In the genomic region with DNA sequence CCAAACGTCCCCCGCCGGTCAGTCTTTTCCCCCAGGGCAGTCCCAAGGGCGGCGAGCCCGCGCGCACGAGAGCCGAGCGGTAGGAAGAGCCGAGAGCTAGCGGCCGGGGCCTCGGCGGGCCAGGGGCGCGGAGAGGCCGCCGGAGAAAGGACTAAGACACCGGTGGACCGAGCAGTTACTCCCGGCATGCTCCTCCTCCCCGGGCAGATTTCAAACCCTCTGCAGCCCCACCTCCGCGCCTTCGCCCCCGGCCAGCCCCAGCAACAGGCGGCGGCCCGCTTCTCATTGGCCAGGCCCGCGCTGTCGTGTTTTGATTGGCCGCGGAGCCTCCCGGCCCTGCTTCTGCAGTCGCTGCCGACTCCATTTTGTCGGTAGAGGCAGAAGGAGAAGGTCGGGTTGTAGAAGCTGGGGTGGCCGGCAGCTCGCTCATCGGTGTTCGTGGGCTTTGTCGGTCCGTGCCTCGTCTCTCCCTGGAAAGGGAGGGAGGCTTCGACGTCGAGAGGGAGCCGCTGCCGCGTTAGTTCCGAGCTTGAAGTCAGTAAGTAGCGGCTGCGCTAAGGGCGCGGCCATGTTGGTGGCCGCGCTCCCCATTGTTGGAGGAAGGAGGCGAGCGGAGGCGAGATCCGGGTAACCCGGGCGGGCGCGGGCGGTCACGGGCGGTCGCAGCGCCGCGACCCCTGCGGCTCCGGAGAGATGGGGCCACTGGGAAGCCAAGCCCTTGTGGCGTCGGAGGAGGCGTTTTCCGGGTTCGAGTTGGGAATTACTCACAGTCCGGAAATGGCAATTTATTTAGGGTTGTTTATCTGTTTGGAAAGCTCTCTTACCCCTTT, we compare ENCODE assay signal across 8 cellular contexts. TPM values are rescaled to one million over a fixed set of nuclear protein-coding genes. Genes with fewer than 3 reads are reported as not detected.
DNase-seq lines count a peak whose midpoint lies in the region; ATAC-seq and TF ChIP-seq lines count a peak whose summit lies in the region.

A gene with protein sequence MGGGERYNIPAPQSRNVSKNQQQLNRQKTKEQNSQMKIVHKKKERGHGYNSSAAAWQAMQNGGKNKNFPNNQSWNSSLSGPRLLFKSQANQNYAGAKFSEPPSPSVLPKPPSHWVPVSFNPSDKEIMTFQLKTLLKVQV (plus strand): TSS at position 368 of the 830 bp plus-strand sequence. CDS start 1,630 bp downstream, outside the sequence.

- no peaks in the 10 kb centered on the region for H3K9me3 Mint-ChIP-seq in activated naive CD8-positive, alpha-beta T cell treated with anti-CD3 and anti-CD28 coated beads, Interleukin-2, amount 10 ng/mL, durations not matched to agents 7 days and 5 days
- peaks cover 28% of the 10 kb centered on the region for H3K9me3 Mint-ChIP-seq in glutamatergic neuron (ENCODE audit: unreplicated experiment)

- TF ChIP-seq POLR2A in ovary (IDR thresholded peaks at IDR 0.05), result peak; percentile 98
- peak; percentile 60 to 98 for TF ChIP-seq POLR2A in thyroid gland (IDR thresholded peaks at IDR 0.05)

- peaks cover 20% of the 10 kb centered on the region for H3K79me2 ChIP-seq in SU-DHL-6 (ENCODE audit: insufficient read depth, low read length)

- peak within 1 kb of the TSS; percentile 6 for H2AFZ ChIP-seq in SU-DHL-6 (ENCODE audit: low read depth, low read length, severe bottlenecking)

- peaks cover 66% of the 10 kb centered on the region for H3F3A ChIP-seq in SU-DHL-6 (ENCODE audit: insufficient read depth)

- 0 to 2% (median 1%) methylated on average over 60 to 84 of the region's 84 CpGs for WGBS in ovary, 3 donors
- 1% methylated on average over 54 to 58 of the region's 84 CpGs for WGBS in thyroid gland, 2 donors

- peak within 1 kb of the TSS; percentile 100 for H3K4me3 Mint-ChIP-seq in activated naive CD8-positive, alpha-beta T cell treated with anti-CD3 and anti-CD28 coated beads, Interleukin-2, amount 10 ng/mL, durations not matched to agents 7 days and 5 days
- peak within 1 kb of the TSS; percentile 95 for H3K4me3 Mint-ChIP-seq in glutamatergic neuron (ENCODE audit: unreplicated experiment)

- TF ChIP-seq EP300 in ovary (IDR thresholded peaks at IDR 0.05), result no peak

- peak; percentile 85 for ATAC-seq in HG02642 (IDR thresholded peaks at IDR 0.05; ENCODE audit: poor library complexity, unreplicated experiment)
- ATAC-seq in activated naive CD8-positive, alpha-beta T cell treated with anti-CD3 and anti-CD28 coated beads, Interleukin-2, amount 10 ng/mL, durations not matched to agents 7 days and 5 days (ENCODE audit: low read depth), result peak; percentile 86

- H3K4me1 Mint-ChIP-seq in activated naive CD8-positive, alpha-beta T cell treated with anti-CD3 and anti-CD28 coated beads, Interleukin-2, amount 10 ng/mL, durations not matched to agents 7 days and 5 days, result peaks cover 39% of the 10 kb centered on the region
- H3K4me1 Mint-ChIP-seq in glutamatergic neuron (ENCODE audit: low read depth, unreplicated experiment), result peaks cover 45% of the 10 kb centered on the region

- peaks cover 6% of the 10 kb centered on the region for H4K20me1 ChIP-seq in SU-DHL-6 (ENCODE audit: low read depth, low read length)

- TF ChIP-seq CTCF in SU-DHL-6 (IDR thresholded peaks at IDR 0.05; ENCODE audit: insufficient read depth, low read length, poor library complexity, severe bottlenecking) (no peak), glutamatergic neuron (IDR thresholded peaks at IDR 0.05; ENCODE audit: partially characterized antibody, unreplicated experiment) (no peak), ovary (IDR thresholded peaks at IDR 0.05) (peak in 1 of 3 donors; percentile 27), thyroid gland (IDR thresholded peaks at IDR 0.05) (peak in 2 of 6 experiments; percentile 5 to 14)

- no peaks in the 10 kb centered on the region for H3K9me2 ChIP-seq in SU-DHL-6 (replicated peaks; ENCODE audit: insufficient read depth, low read length)

- peak within 1 kb of the TSS; percentile 96 for H3K4me2 ChIP-seq in SU-DHL-6 (ENCODE audit: low read depth, low read length, poor library complexity, severe bottlenecking)

- POLR2A ChIA-PET in activated naive CD8-positive, alpha-beta T cell treated with anti-CD3 and anti-CD28 coated beads, Interleukin-2, amount 10 ng/mL, durations not matched to agents 7 days and 5 days (lab: Charles Lee), result interaction anchor here (0.6 to 8.0 kb wide), 34 partner anchors 9 to 591 kb away, joined by 3 to 155 read pairs (median 4); a partner anchor contains a TSS

- H3K27ac Mint-ChIP-seq in activated naive CD8-positive, alpha-beta T cell treated with anti-CD3 and anti-CD28 coated beads, Interleukin-2, amount 10 ng/mL, durations not matched to agents 7 days and 5 days, result peak within 1 kb of the TSS; percentile 100
- H3K27ac Mint-ChIP-seq in glutamatergic neuron (ENCODE audit: unreplicated experiment), result peak within 1 kb of the TSS; percentile 100

- peak within 1 kb of the TSS; percentile 95 for H3K9ac ChIP-seq in SU-DHL-6 (ENCODE audit: low read length)

- H3K4me1 ChIP-seq in ovary (ENCODE audit: insufficient read depth) (no peaks in the 10 kb centered on the region), thyroid gland (peaks cover 28 to 49% of the 10 kb centered on the region in 2 donors)

- DNase-seq in NCI-H1105 treated with DMSO at 0.1 percent for 48 hours (lab: John Stamatoyannopoulos, UW) (peak; percentile 97), glutamatergic neuron (peak; percentile 98), ovary (peak; percentile 94 to 97 (median 96)), thyroid gland (peak; percentile 98 to 99)
- DNase-seq in activated naive CD8-positive, alpha-beta T cell treated with anti-CD3 and anti-CD28 coated beads, Interleukin-2, amount 10 ng/mL, durations not matched to agents 7 days and 5 days, result peak; percentile 95

- peaks cover 21% of the 10 kb centered on the region for H3K36me3 Mint-ChIP-seq in activated naive CD8-positive, alpha-beta T cell treated with anti-CD3 and anti-CD28 coated beads, Interleukin-2, amount 10 ng/mL, durations not matched to agents 7 days and 5 days
- no peaks in the 10 kb centered on the region for H3K36me3 Mint-ChIP-seq in glutamatergic neuron (ENCODE audit: unreplicated experiment)

- H3K27me3 Mint-ChIP-seq in activated naive CD8-positive, alpha-beta T cell treated with anti-CD3 and anti-CD28 coated beads, Interleukin-2, amount 10 ng/mL, durations not matched to agents 7 days and 5 days, result no peaks in the 10 kb centered on the region
- H3K27me3 Mint-ChIP-seq in glutamatergic neuron (ENCODE audit: unreplicated experiment), result peaks cover 10% of the 10 kb centered on the region

- peak within 1 kb of the TSS; percentile 96 for H3K4me3 ChIP-seq in GM08714 (ENCODE audit: low read length)
- H3K4me3 ChIP-seq in SU-DHL-6 (ENCODE audit: insufficient read depth, low read length, poor library complexity, severe bottlenecking), result peak within 1 kb of the TSS; percentile 76
- peak within 1 kb of the TSS; percentile 84 for H3K4me3 ChIP-seq in ovary
- peak within 1 kb of the TSS; percentile 68 to 73 (median 71) for H3K4me3 ChIP-seq in thyroid gland (replicated peaks in 1 of 3)

- H3K27ac ChIP-seq in SU-DHL-6 (ENCODE audit: low read depth, low read length), result peak within 1 kb of the TSS; percentile 98
- peak within 1 kb of the TSS; percentile 93 to 99 for H3K27ac ChIP-seq in ovary
- peak within 1 kb of the TSS; percentile 97 to 100 (median 98) for H3K27ac ChIP-seq in thyroid gland

- H3K36me3 ChIP-seq in SU-DHL-6 (ENCODE audit: low read length) (peaks cover 17% of the 10 kb centered on the region), ovary (no peaks in the 10 kb centered on the region), thyroid gland (peaks cover 5 to 13% of the 10 kb centered on the region in 2 donors)

- no peaks in the 10 kb centered on the region for H3K9me3 ChIP-seq in SU-DHL-6 (ENCODE audit: insufficient read depth, low read length)
- H3K9me3 ChIP-seq in ovary, result no peaks in the 10 kb centered on the region
- no peaks in the 10 kb centered on the region for H3K9me3 ChIP-seq in thyroid gland

- intact Hi-C loops in ovary (cut with DNase I) (loop anchor here in 2 of 4 donors (5.0 kb wide), 3 partner anchors 37 to 68 kb away; no protein-coding TSS in a partner anchor), thyroid gland (cut with DNase I) (no loop called here)

- H3K27me3 ChIP-seq in SU-DHL-6 (ENCODE audit: low read length), result no peaks in the 10 kb centered on the region
- H3K27me3 ChIP-seq in ovary, result no peaks in the 10 kb centered on the region
- no peaks in the 10 kb centered on the region for H3K27me3 ChIP-seq in thyroid gland

RNA-seq across cellular contexts. Expression of the gene that starts here (rescaled TPM):
- 100 to 1,000 TPM; 188 to 200 TPM for total RNA-seq in activated naive CD8-positive, alpha-beta T cell treated with anti-CD3 and anti-CD28 coated beads, Interleukin-2, amount 10 ng/mL, durations not matched to agents 7 days and 5 days
- 106 TPM for total RNA-seq in glutamatergic neuron (ENCODE audit: unreplicated experiment)
- total RNA-seq in ovary, result 100 to 1,000 TPM in 3 of 7 donors, 10 to 100 TPM in 4; 72.5 to 121 (median 99.0) TPM
- 100 to 1,000 TPM in 1 of 2 donors, 10 to 100 TPM in 1; 92.4 to 119 TPM for polyA plus RNA-seq in ovary
- 100 to 1,000 TPM; 147 to 211 (median 186) TPM for total RNA-seq in thyroid gland

Comparison
In these comparisons a context has a peak if more than half of its experiments do, and no peak if none do; other contexts are left out.
1. Peak in every context shown above with its lines: DNase-seq, ATAC-seq, H3K4me3 ChIP-seq and H3K27ac ChIP-seq.